10 cellular contexts compared by ENCODE assay signal in the genomic region with DNA sequence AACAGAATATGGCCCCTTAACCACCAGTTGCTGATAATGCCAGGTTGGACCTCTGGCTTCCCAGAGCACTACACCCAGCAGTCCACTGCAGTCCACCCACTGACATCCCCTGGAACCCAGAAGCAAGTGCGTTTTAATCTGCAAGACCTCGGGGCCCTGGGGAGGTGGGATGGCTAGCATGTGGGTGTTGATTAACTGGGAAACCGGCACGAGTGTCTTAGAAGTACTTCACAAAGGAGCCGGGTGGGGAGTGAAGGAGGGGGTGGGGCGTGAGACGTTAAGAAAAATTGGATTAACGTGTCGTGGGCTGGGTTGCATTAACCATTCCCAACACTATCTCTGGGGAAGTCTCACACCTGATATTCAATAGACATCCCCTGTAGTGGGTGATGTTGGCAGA. TPM values are rescaled to one million over a fixed set of nuclear protein-coding genes. Genes with fewer than 3 reads are reported as not detected.
A peak's percentile ranks its signal among the peaks of the same experiment; 100 is the strongest.
DNase-seq lines count a peak whose midpoint lies in the region; ATAC-seq and TF ChIP-seq lines count a peak whose summit lies in the region.
"Had no signal": no experiment of that assay in that cellular context is flagged by ENCODE, and none has a peak within 500 bp of the region (broad histone marks: within the 10 kb centered on the region; RNA-seq: fewer than 3 reads in every experiment).

No MANE protein-coding gene starts in this region.

- BruUV-seq in Panc1 (replicated peaks; lab: Mats Ljungman, UMichigan): TSS peak; percentile 75

- no peak overlapping the region for H3K9ac ChIP-seq in DND-41 (ENCODE audit: low read depth, low read length)
- no peak overlapping the region for H3K9ac ChIP-seq in rectal smooth muscle tissue (ENCODE audit: low read length)

- in situ Hi-C loops in Panc1 (cut with HindIII; ENCODE audit: low pct_unique_long_range_greater_than_20kb, low sequenced_read_pairs): no loop called here

- peak overlapping the region; percentile 76 for H3K4me2 ChIP-seq in DND-41 (ENCODE audit: insufficient read depth, low read length)

- peaks cover 46% of the 10 kb centered on the region for H3K4me1 ChIP-seq in DND-41 (ENCODE audit: insufficient read depth, low read length)
- H3K4me1 ChIP-seq in Panc1 (ENCODE audit: control insufficient read depth, insufficient read depth, low read length): peaks cover 4% of the 10 kb centered on the region; the same call in 1 of the 2 replicates
- peaks cover 5% of the 10 kb centered on the region for H3K4me1 ChIP-seq in rectal smooth muscle tissue (ENCODE audit: control insufficient read depth, insufficient read depth, low read length)

- no peak overlapping the region for H2AFZ ChIP-seq in DND-41 (ENCODE audit: low read depth, low read length)

- H3K4me3 Mint-ChIP-seq in endothelial cell (ENCODE audit: unreplicated experiment): peak overlapping the region; percentile 89

- intact Hi-C loops in Panc1 (cut with micrococcal nuclease; ENCODE audit: unreplicated experiment): no loop called here

- H3K36me3 ChIP-seq in DND-41 (ENCODE audit: insufficient read depth, low read length) (peaks cover 8% of the 10 kb centered on the region), Panc1 (ENCODE audit: control insufficient read depth, insufficient read depth, low read length) (no peaks in the 10 kb centered on the region), rectal smooth muscle tissue (ENCODE audit: control insufficient read depth, insufficient read depth, low read length) (peaks cover 3% of the 10 kb centered on the region)
- H3K36me3 ChIP-seq: ovary had no signal

- H3K27me3 ChIP-seq in DND-41 (ENCODE audit: insufficient read depth, low read length, poor library complexity): peaks cover 20% of the 10 kb centered on the region
- no peaks in the 10 kb centered on the region for H3K27me3 ChIP-seq in Panc1 (ENCODE audit: control insufficient read depth, insufficient read depth, low read length)
- peaks cover 3% of the 10 kb centered on the region for H3K27me3 ChIP-seq in rectal smooth muscle tissue (ENCODE audit: control insufficient read depth, insufficient read depth, low read length)
- H3K27me3 ChIP-seq: ovary had no signal

- DNase-seq in DND-41 (no peak), Panc1 (ENCODE audit: low read depth, low spot score) (no peak), endothelial cell (ENCODE audit: low spot score) (no peak), caudate nucleus (lab: John Stamatoyannopoulos, UW) (no peak), kidney glomerular epithelial cell (lab: John Stamatoyannopoulos, UW) (no peak)
- DNase-seq: Right ventricle myocardium superior had no signal

- H3K27ac Mint-ChIP-seq in endothelial cell (ENCODE audit: unreplicated experiment): peak overlapping the region; percentile 64

- H3K9me3 ChIP-seq in DND-41 (ENCODE audit: insufficient read depth, low read length, severe bottlenecking): no peaks in the 10 kb centered on the region
- no peaks in the 10 kb centered on the region for H3K9me3 ChIP-seq in Panc1 (ENCODE audit: control insufficient read depth, insufficient read depth, low read depth, low read length)
- H3K9me3 ChIP-seq: ovary had no signal

- H3K4me1 Mint-ChIP-seq in endothelial cell (ENCODE audit: unreplicated experiment): peaks cover 13% of the 10 kb centered on the region

- H3K27ac ChIP-seq in DND-41 (ENCODE audit: low read length) (no peak overlapping the region), Panc1 (ENCODE audit: low read length) (no peak overlapping the region; the same call in 1 of the 2 replicates), rectal smooth muscle tissue (ENCODE audit: low read depth, low read length) (no peak overlapping the region), caudate nucleus (ENCODE audit: low read depth, low read length) (no peak overlapping the region)

- POLR2A ChIA-PET in Panc1 (lab: Charles Lee): interaction anchor here (0.6 kb wide), 1 partner anchor 11 kb away, joined by 3 read pairs; no protein-coding TSS in a partner anchor

- H3K9me3 Mint-ChIP-seq in endothelial cell (ENCODE audit: unreplicated experiment): no peaks in the 10 kb centered on the region

- peaks cover 22% of the 10 kb centered on the region for H4K20me1 ChIP-seq in DND-41 (ENCODE audit: insufficient read depth, low read length)

- peak overlapping the region in 1 of 2 experiments; percentile 74; a peak in 1 of 4 replicates for H3K4me3 ChIP-seq in DND-41 (ENCODE audit: low read depth in 1 of 2, low read length in 2 of 2)
- H3K4me3 ChIP-seq in Panc1 (ENCODE audit: low read depth in 2 of 2, low read length in 2 of 2): peak overlapping the region; percentile 65 to 74
- peak overlapping the region; percentile 73 for H3K4me3 ChIP-seq in rectal smooth muscle tissue (ENCODE audit: low read length)

- H3K36me3 Mint-ChIP-seq in endothelial cell (ENCODE audit: low read depth, unreplicated experiment): peaks cover 14% of the 10 kb centered on the region

- H3K27me3 Mint-ChIP-seq in endothelial cell (ENCODE audit: unreplicated experiment): peaks cover 18% of the 10 kb centered on the region

- TF ChIP-seq CTCF in DND-41 (IDR thresholded peaks at IDR 0.05; ENCODE audit: borderline replicate concordance, extremely low read depth, low read length, poor library complexity, severe bottlenecking) (no peak), Panc1 (IDR thresholded peaks at IDR 0.05) (no peak), endothelial cell (IDR thresholded peaks at IDR 0.05; ENCODE audit: unreplicated experiment) (no peak)

- CTCF ChIA-PET in Panc1 (lab: Charles Lee): no interaction called here

- H3K79me2 ChIP-seq in DND-41 (ENCODE audit: insufficient read depth, low read length): peaks cover under 1% of the 10 kb centered on the region; the same call in 1 of the 2 replicates

- no peak for ATAC-seq in DND-41 (ENCODE audit: insufficient read depth, low read depth)
- ATAC-seq in Panc1: no peak
- no peak for ATAC-seq in GM21447 (IDR thresholded peaks at IDR 0.05; ENCODE audit: unreplicated experiment)
- ATAC-seq in GM21576 (IDR thresholded peaks at IDR 0.05; ENCODE audit: unreplicated experiment): no peak

RNA-seq across cellular contexts. Expression of gene HIC1, which starts 6.1 kb away (rescaled TPM):
- total RNA-seq in Panc1 (2021; ENCODE audit: unreplicated experiment) (1.4 TPM), endothelial cell (ENCODE audit: unreplicated experiment) (0.72 TPM)
- 0.96 TPM for polyA plus RNA-seq in Panc1 (2012; ENCODE audit: insufficient read length)

RNA-seq across cellular contexts. Expression of gene OVCA2, which starts 7.0 kb away (rescaled TPM):
- 42.5 TPM for total RNA-seq in Panc1 (2021; ENCODE audit: unreplicated experiment)
- polyA plus RNA-seq in Panc1 (2012; ENCODE audit: insufficient read length): 39.8 TPM
- total RNA-seq in endothelial cell (ENCODE audit: unreplicated experiment): 32.7 TPM

RNA-seq across cellular contexts. Expression of gene DPH1, which starts 18.9 kb away (rescaled TPM):
- total RNA-seq in Panc1 (2021; ENCODE audit: unreplicated experiment) (24.3 TPM), endothelial cell (ENCODE audit: unreplicated experiment) (27.1 TPM)
- polyA plus RNA-seq in Panc1 (2012; ENCODE audit: insufficient read length): 43.5 TPM

RNA-seq across cellular contexts. Expression of gene RTN4RL1, which starts 23.7 kb away (rescaled TPM):
- 0.80 TPM for total RNA-seq in Panc1 (2021; ENCODE audit: unreplicated experiment)
- 1.6 TPM for polyA plus RNA-seq in Panc1 (2012; ENCODE audit: insufficient read length)
- total RNA-seq in endothelial cell (ENCODE audit: unreplicated experiment): not detected
